ENCODE assay signal across 29 cellular contexts in genomic region chr11:71112990-71113389, GRCh38.
A peak's percentile ranks its signal among the peaks of the same experiment; 100 is the strongest.
DNase-seq lines count a peak whose midpoint lies in the region; ATAC-seq, FAIRE-seq and TF ChIP-seq lines count a peak whose summit lies in the region.
"Had no signal": no experiment of that assay in that cellular context is flagged by ENCODE, and none has a peak within 500 bp of the region (broad histone marks: within the 10 kb centered on the region; RNA-seq: fewer than 3 reads in every experiment).

No MANE protein-coding gene starts in this region.

- no peaks in the 10 kb centered on the region for H3K36me3 Mint-ChIP-seq in effector memory CD8-positive, alpha-beta T cell (ENCODE audit: insufficient read depth)
- H3K36me3 Mint-ChIP-seq: activated naive CD8-positive, alpha-beta T cell treated with anti-CD3 and anti-CD28 coated beads for 36 hours had no signal

- no peak overlapping the region for H3K4me3 Mint-ChIP-seq in effector memory CD8-positive, alpha-beta T cell
- H3K4me3 Mint-ChIP-seq: activated CD4-positive, alpha-beta memory T cell treated with anti-CD3 and anti-CD28 coated beads, Interleukin-2, amount 10 ng/mL, durations not matched to agents 7 days and 5 days; activated naive CD8-positive, alpha-beta T cell treated with anti-CD3 and anti-CD28 coated beads for 36 hours; nephron progenitor cell had no signal

- H3K36me3 ChIP-seq in right lobe of liver = peaks cover 0 to 20% (median 8%) of the 10 kb centered on the region in 4 donors
- H3K36me3 ChIP-seq: ascending aorta, BE2C had no signal

- WGBS in right lobe of liver (ENCODE audit: insufficient coverage, low coverage, low lambda C conversion rate, missing lambda C conversion rate) = 17% methylated on average over 11 of the region's 16 CpGs

- no peaks in the 10 kb centered on the region for H3K27me3 ChIP-seq in right lobe of liver
- H3K27me3 ChIP-seq: ascending aorta had no signal

- H3K4me1 Mint-ChIP-seq in effector memory CD8-positive, alpha-beta T cell (ENCODE audit: low read depth in 2 of 2) = peaks cover 0 to 3% of the 10 kb centered on the region in 2 donors
- H3K4me1 Mint-ChIP-seq: activated naive CD8-positive, alpha-beta T cell treated with anti-CD3 and anti-CD28 coated beads for 36 hours had no signal

- H3K27ac ChIP-seq in right lobe of liver = peak overlapping the region in 1 of 3 donors; percentile 39
- H3K27ac ChIP-seq: ascending aorta, HL-60, lower lobe of right lung had no signal

- peaks cover 0 to 7% (median 0%) of the 10 kb centered on the region in 4 donors for H3K4me1 ChIP-seq in right lobe of liver
- H3K4me1 ChIP-seq: ascending aorta, BE2C, lower lobe of right lung had no signal

- no peaks in the 10 kb centered on the region for H3K9me3 ChIP-seq in right lobe of liver
- H3K9me3 ChIP-seq: ascending aorta, BE2C, lower lobe of right lung, mucosa of descending colon had no signal

- no peak overlapping the region for H3K27ac Mint-ChIP-seq in effector memory CD8-positive, alpha-beta T cell
- H3K27ac Mint-ChIP-seq: activated CD4-positive, alpha-beta memory T cell treated with anti-CD3 and anti-CD28 coated beads, Interleukin-2, amount 10 ng/mL, durations not matched to agents 7 days and 5 days; activated naive CD8-positive, alpha-beta T cell treated with anti-CD3 and anti-CD28 coated beads for 36 hours; nephron progenitor cell had no signal

- no peak for FAIRE-seq in GM12891 (lab: Jason Lieb, UNC)
- FAIRE-seq: endometrium, keratinocyte had no signal

- no peak overlapping the region for H3K4me3 ChIP-seq in right lobe of liver
- H3K4me3 ChIP-seq: ascending aorta, lower lobe of right lung, mucosa of descending colon had no signal

- no peak for TF ChIP-seq CTCF in right lobe of liver (IDR thresholded peaks at IDR 0.05)

- peak; percentile 40 to 74 (median 68) for ATAC-seq in right lobe of liver
- ATAC-seq in effector memory CD8-positive, alpha-beta T cell (replicated peaks) = no peak
- ATAC-seq in HG03159 (IDR thresholded peaks at IDR 0.05; ENCODE audit: unreplicated experiment) = no peak
- ATAC-seq: mucosa of descending colon, PC-3 had no signal

- intact Hi-C loops in right lobe of liver (cut with DNase I) = loop anchor here in 1 of 2 donors (10.0 kb wide), 1 partner anchor 232 kb away; no protein-coding TSS in a partner anchor

- H3K9me3 Mint-ChIP-seq in effector memory CD8-positive, alpha-beta T cell = no peaks in the 10 kb centered on the region
- H3K9me3 Mint-ChIP-seq: activated CD4-positive, alpha-beta memory T cell treated with anti-CD3 and anti-CD28 coated beads, Interleukin-2, amount 10 ng/mL, durations not matched to agents 7 days and 5 days; activated naive CD8-positive, alpha-beta T cell treated with anti-CD3 and anti-CD28 coated beads for 36 hours; nephron progenitor cell had no signal

- peak; percentile 5 for DNase-seq in NCI-H2171 treated with DMSO at 0.1 percent for 48 hours (lab: John Stamatoyannopoulos, UW)
- no peak for DNase-seq in NCI-H2171 (lab: John Stamatoyannopoulos, UW)
- DNase-seq in NCI-H345 treated with DMSO at 0.1 percent for 48 hours (lab: John Stamatoyannopoulos, UW; ENCODE audit: unreplicated experiment) = peak; percentile 36
- peak in 1 of 3 donors; percentile 36 for DNase-seq in right lobe of liver
- no peak for DNase-seq in iPS-NIHi11 (ENCODE audit: low spot score)
- DNase-seq in effector memory CD8-positive, alpha-beta T cell = no peak
- no peak for DNase-seq in GM12891 (ENCODE audit: insufficient read length, low spot score)
- DNase-seq: activated CD4-positive, alpha-beta memory T cell treated with anti-CD3 and anti-CD28 coated beads, Interleukin-2, amount 10 ng/mL, durations not matched to agents 7 days and 5 days; activated CD4-positive, CD25-positive, alpha-beta regulatory T cell treated with anti-CD3 and anti-CD28 coated beads, Interleukin-2, amount 50 U/mL, for 72 hours; activated naive CD8-positive, alpha-beta T cell treated with anti-CD3 and anti-CD28 coated beads for 36 hours; BE2C; DND-41; HCEC 1CT; IMR-90; lower lobe of right lung; mucosa of descending colon; NCI-H1092 treated with DMSO at 0.1 percent for 48 hours; NCI-H226; NCI-H82; nephron progenitor cell; PC-3; Right ventricle myocardium superior; stimulated activated CD8-positive, alpha-beta memory T cell treated with anti-CD3 and anti-CD28 coated beads, Interleukin-4, amount 100 ng/mL, for 48 hours; trophoblast cell had no signal

- TF ChIP-seq POLR2A in right lobe of liver (IDR thresholded peaks at IDR 0.05) (no peak), GM12891 (IDR thresholded peaks at IDR 0.05; ENCODE audit: low read depth, low read length) (no peak)

- peaks cover 48 to 73% of the 10 kb centered on the region in 2 donors for H3K27me3 Mint-ChIP-seq in effector memory CD8-positive, alpha-beta T cell
- H3K27me3 Mint-ChIP-seq: activated CD4-positive, alpha-beta memory T cell treated with anti-CD3 and anti-CD28 coated beads, Interleukin-2, amount 10 ng/mL, durations not matched to agents 7 days and 5 days had no signal

TF ChIP-seq in GM12891, 5 proteins besides CTCF, POLR2A, EP300 and RAD21:
- TF ChIP-seq PAX5 (IDR thresholded peaks at IDR 0.05; ENCODE audit: insufficient read depth, low read length, severe bottlenecking) = no peak
- no peak for TF ChIP-seq POU2F2 (IDR thresholded peaks at IDR 0.05; ENCODE audit: low read depth, low read length)
- TF ChIP-seq SPI1 (IDR thresholded peaks at IDR 0.05; ENCODE audit: low read depth, low read length) = no peak
- TF ChIP-seq TAF1 (IDR thresholded peaks at IDR 0.05; ENCODE audit: low read depth, low read length) = no peak
- TF ChIP-seq POLR2AphosphoS5 (IDR thresholded peaks at IDR 0.05; ENCODE audit: low read depth, low read length) = no peak

Comparison
In these comparisons a context has a peak if more than half of its experiments do, and no peak if none do; other contexts are left out.
1. DNase-seq: peak in NCI-H2171 treated with DMSO at 0.1 percent for 48 hours (single experiment) and NCI-H345 treated with DMSO at 0.1 percent for 48 hours (single experiment); none in NCI-H2171 (single experiment), iPS-NIHi11 (single experiment), effector memory CD8-positive, alpha-beta T cell (0 of 3) and GM12891 (single experiment).
2. ATAC-seq: peak in right lobe of liver (4 of 4); none in effector memory CD8-positive, alpha-beta T cell (single experiment) and HG03159 (single experiment).